1 cellular context compared by ENCODE assay signal in genomic region chr12:6851921-6852650, GRCh38.
TF ChIP-seq lines count a peak whose summit lies in the region.

USP5 (plus strand) TSS chr12:6852150; CDS start chr12:6852180, 30 bp downstream.

TF ChIP-seq in A549, 52 proteins besides CTCF, POLR2A, EP300 and RAD21 (continued from another document):
- TF ChIP-seq FOSL2 (IDR thresholded peaks at IDR 0.05): no peak
- peak; percentile 41 for TF ChIP-seq FOSL2 (CRISPR knock-in tag; IDR thresholded peaks at IDR 0.05)
- no peak for TF ChIP-seq KDM1A (IDR thresholded peaks at IDR 0.05; ENCODE audit: low read depth)
- 0 out of 2 replicates have a peak, but pooled peaks have one; percentile 37 for TF ChIP-seq ATOH8 (CRISPR knock-in tag; IDR thresholded peaks at IDR 0.05; ENCODE audit: low read depth)
- no peak for TF ChIP-seq CEBPB (IDR thresholded peaks at IDR 0.05)
- 0 out of 2 replicates have a peak, but pooled peaks have one; percentile 26 for TF ChIP-seq EHF (CRISPR knock-in tag; IDR thresholded peaks at IDR 0.05)
- TF ChIP-seq BHLHE40 (IDR thresholded peaks at IDR 0.05; ENCODE audit: low read depth, low read length): no peak
- TF ChIP-seq ZSCAN20 (CRISPR knock-in tag; IDR thresholded peaks at IDR 0.05): no peak
- TF ChIP-seq EHMT2 (IDR thresholded peaks at IDR 0.05; ENCODE audit: low read depth): no peak
- TF ChIP-seq CHD4 (IDR thresholded peaks at IDR 0.05; ENCODE audit: borderline replicate concordance): no peak
- no peak for TF ChIP-seq ZNF302 (CRISPR knock-in tag; IDR thresholded peaks at IDR 0.05)
- 0 out of 2 replicates have a peak, but pooled peaks have one; percentile 62 for TF ChIP-seq HOXB13 (CRISPR knock-in tag; IDR thresholded peaks at IDR 0.05; ENCODE audit: low read depth)
- TF ChIP-seq, protein P1, sequence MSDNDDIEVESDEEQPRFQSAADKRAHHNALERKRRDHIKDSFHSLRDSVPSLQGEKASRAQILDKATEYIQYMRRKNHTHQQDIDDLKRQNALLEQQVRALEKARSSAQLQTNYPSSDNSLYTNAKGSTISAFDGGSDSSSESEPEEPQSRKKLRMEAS (IDR thresholded peaks at IDR 0.05): peak; percentile 64
- no peak for TF ChIP-seq NR3C1 (IDR thresholded peaks at IDR 0.05)
- peak; percentile 81 for TF ChIP-seq USF2 (IDR thresholded peaks at IDR 0.05)
- no peak for TF ChIP-seq RCOR1 (IDR thresholded peaks at IDR 0.05; ENCODE audit: low read depth, low read length)
- TF ChIP-seq RFX5 (IDR thresholded peaks at IDR 0.05): 0 out of 2 replicates have a peak, but pooled peaks have one; percentile 50
- no peak for TF ChIP-seq HOXA7 (CRISPR knock-in tag; IDR thresholded peaks at IDR 0.05)
- TF ChIP-seq MAFK (IDR thresholded peaks at IDR 0.05; ENCODE audit: partially characterized antibody): no peak
- no peak for TF ChIP-seq REST (IDR thresholded peaks at IDR 0.05)
- TF ChIP-seq HEYL (CRISPR knock-in tag; IDR thresholded peaks at IDR 0.05): no peak
- no peak for TF ChIP-seq CHD2 (IDR thresholded peaks at IDR 0.05; ENCODE audit: low read length, partially characterized antibody)
- TF ChIP-seq TP53 (CRISPR knock-in tag; IDR thresholded peaks at IDR 0.05): no peak
- TF ChIP-seq TFCP2L1 (CRISPR knock-in tag; IDR thresholded peaks at IDR 0.05): no peak
- no peak for TF ChIP-seq HDAC2 (IDR thresholded peaks at IDR 0.05)
- TF ChIP-seq, protein P2, sequence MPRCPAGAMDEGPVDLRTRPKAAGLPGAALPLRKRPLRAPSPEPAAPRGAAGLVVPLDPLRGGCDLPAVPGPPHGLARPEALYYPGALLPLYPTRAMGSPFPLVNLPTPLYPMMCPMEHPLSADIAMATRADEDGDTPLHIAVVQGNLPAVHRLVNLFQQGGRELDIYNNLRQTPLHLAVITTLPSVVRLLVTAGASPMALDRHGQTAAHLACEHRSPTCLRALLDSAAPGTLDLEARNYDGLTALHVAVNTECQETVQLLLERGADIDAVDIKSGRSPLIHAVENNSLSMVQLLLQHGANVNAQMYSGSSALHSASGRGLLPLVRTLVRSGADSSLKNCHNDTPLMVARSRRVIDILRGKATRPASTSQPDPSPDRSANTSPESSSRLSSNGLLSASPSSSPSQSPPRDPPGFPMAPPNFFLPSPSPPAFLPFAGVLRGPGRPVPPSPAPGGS (IDR thresholded peaks at IDR 0.05): 0 out of 3 replicates have a peak, but pooled peaks have one; percentile 37
- TF ChIP-seq FOSB (CRISPR knock-in tag; IDR thresholded peaks at IDR 0.05): no peak
- 0 out of 2 replicates have a peak, but pooled peaks have one; percentile 24 for TF ChIP-seq MYC (IDR thresholded peaks at IDR 0.05; ENCODE audit: borderline replicate concordance, low read length)
- TF ChIP-seq ZC3H11A (IDR thresholded peaks at IDR 0.05): no peak
- TF ChIP-seq CBX8 (IDR thresholded peaks at IDR 0.05): no peak
- peak; percentile 74 to 85; a peak in 4 of 5 replicates for TF ChIP-seq JUN (IDR thresholded peaks at IDR 0.05)
- TF ChIP-seq, protein P3, sequence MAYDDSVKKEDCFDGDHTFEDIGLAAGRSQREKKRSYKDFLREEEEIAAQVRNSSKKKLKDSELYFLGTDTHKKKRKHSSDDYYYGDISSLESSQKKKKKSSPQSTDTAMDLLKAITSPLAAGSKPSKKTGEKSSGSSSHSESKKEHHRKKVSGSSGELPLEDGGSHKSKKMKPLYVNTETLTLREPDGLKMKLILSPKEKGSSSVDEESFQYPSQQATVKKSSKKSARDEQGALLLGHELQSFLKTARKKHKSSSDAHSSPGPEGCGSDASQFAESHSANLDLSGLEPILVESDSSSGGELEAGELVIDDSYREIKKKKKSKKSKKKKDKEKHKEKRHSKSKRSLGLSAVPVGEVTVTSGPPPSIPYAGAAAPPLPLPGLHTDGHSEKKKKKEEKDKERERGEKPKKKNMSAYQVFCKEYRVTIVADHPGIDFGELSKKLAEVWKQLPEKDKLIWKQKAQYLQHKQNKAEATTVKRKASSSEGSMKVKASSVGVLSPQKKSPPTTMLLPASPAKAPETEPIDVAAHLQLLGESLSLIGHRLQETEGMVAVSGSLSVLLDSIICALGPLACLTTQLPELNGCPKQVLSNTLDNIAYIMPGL (CRISPR knock-in tag; IDR thresholded peaks at IDR 0.05; ENCODE audit: borderline replicate concordance): no peak
- TF ChIP-seq ESRRA (IDR thresholded peaks at IDR 0.05; ENCODE audit: borderline replicate concordance, low read length): no peak
- TF ChIP-seq GATA3 (IDR thresholded peaks at IDR 0.05; ENCODE audit: borderline replicate concordance): no peak
- TF ChIP-seq, protein P4, sequence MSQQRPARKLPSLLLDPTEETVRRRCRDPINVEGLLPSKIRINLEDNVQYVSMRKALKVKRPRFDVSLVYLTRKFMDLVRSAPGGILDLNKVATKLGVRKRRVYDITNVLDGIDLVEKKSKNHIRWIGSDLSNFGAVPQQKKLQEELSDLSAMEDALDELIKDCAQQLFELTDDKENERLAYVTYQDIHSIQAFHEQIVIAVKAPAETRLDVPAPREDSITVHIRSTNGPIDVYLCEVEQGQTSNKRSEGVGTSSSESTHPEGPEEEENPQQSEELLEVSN (IDR thresholded peaks at IDR 0.05; ENCODE audit: borderline replicate concordance, low read depth): no peak
- TF ChIP-seq MAZ (IDR thresholded peaks at IDR 0.05; ENCODE audit: borderline replicate concordance, low read depth, low read length): no peak
- no peak for TF ChIP-seq ZFP36 (IDR thresholded peaks at IDR 0.05; ENCODE audit: borderline replicate concordance, partially characterized antibody)
